ENCODE assay signal across 1 cellular context in genomic region chr3:195257454-195258448, GRCh38.
TF ChIP-seq lines count a peak whose summit lies in the region.

No MANE protein-coding gene starts in this region.

TF ChIP-seq in H1, 55 proteins besides CTCF, POLR2A, EP300 and RAD21 (continued from another document):
- no peak for TF ChIP-seq SUZ12 (IDR thresholded peaks at IDR 0.05; ENCODE audit: low read length)
TF ChIP-seq in H1: peak in this region for 0.
